ENCODE assay signal across 23 cellular contexts in genomic region chr12:62716866-62717477, GRCh38.
DNase-seq lines count a peak whose midpoint lies in the region; ATAC-seq, FAIRE-seq and TF ChIP-seq lines count a peak whose summit lies in the region.
"Had no signal": no experiment of that assay in that cellular context is flagged by ENCODE, and none has a peak within 500 bp of the region (broad histone marks: within the 10 kb centered on the region; RNA-seq: fewer than 3 reads in every experiment).

No MANE protein-coding gene starts in this region.

- H3K4me3 ChIP-seq in MG63 (no peak overlapping the region), bronchial epithelial cell (ENCODE audit: low read depth, low read length) (no peak overlapping the region)
- H3K4me3 ChIP-seq: GM23248, ovary, upper lobe of right lung had no signal

- DNase-seq in ACHN, result peak; percentile 96
- peak; percentile 81 for DNase-seq in MG63
- peak; percentile 40 for DNase-seq in bronchial epithelial cell (ENCODE audit: low read depth)
- DNase-seq in left kidney (ENCODE audit: low read depth, low spot score), result peak; percentile 73
- DNase-seq in NCI-H1694 (lab: John Stamatoyannopoulos, UW), result no peak
- no peak for DNase-seq in activated CD4-positive, alpha-beta T cell treated with anti-CD3 and anti-CD28 coated beads, Interleukin-2, amount 10 ng/mL, durations not matched to agents 24 days and 14 days
- no peak for DNase-seq in NCI-H1694 treated with DMSO at 0.1 percent for 48 hours (lab: John Stamatoyannopoulos, UW)
- DNase-seq: activated CD4-positive, alpha-beta T cell treated with anti-CD3 and anti-CD28 coated beads, Interleukin-2, amount 50 U/mL, for 1 hour; activated CD8-positive, alpha-beta memory T cell treated with anti-CD3 and anti-CD28 coated beads, Interleukin-2, amount 50 U/mL, for 48 hours; activated naive CD4-positive, alpha-beta T cell treated with Interleukin-2 at 50 U/mL for 16 hours; anterior cingulate cortex; CD4-positive, CD25-positive, alpha-beta regulatory T cell; DMS79; foreskin keratinocyte; GM23248; left ventricle myocardium superior; NCI-H526 treated with DMSO at 0.1 percent for 48 hours; ovary; stimulated activated naive CD8-positive, alpha-beta T cell treated with anti-CD3 and anti-CD28 coated beads, Interleukin-15, amount 100 ng/mL, for 72 hours; upper lobe of right lung had no signal

- H3K27ac Mint-ChIP-seq in activated CD4-positive, alpha-beta T cell treated with anti-CD3 and anti-CD28 coated beads, Interleukin-2, amount 10 ng/mL, durations not matched to agents 24 days and 14 days, result no peak overlapping the region
- H3K27ac Mint-ChIP-seq: CD4-positive, CD25-positive, alpha-beta regulatory T cell had no signal

- in situ Hi-C loops in ACHN (cut with HindIII; ENCODE audit: low pct_ligation_motif_present, low pct_unique_long_range_greater_than_20kb, low sequenced_read_pairs), result no loop called here

- H3K4me3 Mint-ChIP-seq in activated CD4-positive, alpha-beta T cell treated with anti-CD3 and anti-CD28 coated beads, Interleukin-2, amount 10 ng/mL, durations not matched to agents 24 days and 14 days, result no peak overlapping the region
- H3K4me3 Mint-ChIP-seq: CD4-positive, CD25-positive, alpha-beta regulatory T cell; stimulated activated naive CD8-positive, alpha-beta T cell treated with anti-CD3 and anti-CD28 coated beads, Interleukin-15, amount 100 ng/mL, for 72 hours had no signal

- H3K27me3 ChIP-seq in MG63 (no peaks in the 10 kb centered on the region), bronchial epithelial cell (ENCODE audit: control insufficient read depth, insufficient read depth, low read length) (no peaks in the 10 kb centered on the region)
- H3K27me3 ChIP-seq: foreskin keratinocyte, ovary, upper lobe of right lung had no signal

- 0 out of 2 replicates have a peak, but pooled peaks cover 3% of the 10 kb centered on the region for H3K36me3 ChIP-seq in MG63
- no peaks in the 10 kb centered on the region for H3K36me3 ChIP-seq in bronchial epithelial cell (ENCODE audit: control insufficient read depth, insufficient read depth, low read length)
- H3K36me3 ChIP-seq: ovary, upper lobe of right lung had no signal

- H3K36me3 Mint-ChIP-seq in activated CD4-positive, alpha-beta T cell treated with anti-CD3 and anti-CD28 coated beads, Interleukin-2, amount 10 ng/mL, durations not matched to agents 24 days and 14 days (ENCODE audit: low read depth), result no peaks in the 10 kb centered on the region
- H3K36me3 Mint-ChIP-seq: CD4-positive, CD25-positive, alpha-beta regulatory T cell had no signal

- H3K27me3 Mint-ChIP-seq in activated CD4-positive, alpha-beta T cell treated with anti-CD3 and anti-CD28 coated beads, Interleukin-2, amount 10 ng/mL, durations not matched to agents 24 days and 14 days, result no peaks in the 10 kb centered on the region
- H3K27me3 Mint-ChIP-seq: stimulated activated naive CD8-positive, alpha-beta T cell treated with anti-CD3 and anti-CD28 coated beads, Interleukin-15, amount 100 ng/mL, for 72 hours had no signal

- no peak for ATAC-seq in GM21737 (IDR thresholded peaks at IDR 0.05; ENCODE audit: unreplicated experiment)
- ATAC-seq: foreskin keratinocyte; left ventricle myocardium superior; sciatic nerve; stimulated activated naive CD8-positive, alpha-beta T cell treated with anti-CD3 and anti-CD28 coated beads, Interleukin-15, amount 100 ng/mL, for 72 hours; upper lobe of right lung had no signal

- intact Hi-C loops in activated CD4-positive, alpha-beta T cell treated with anti-CD3 and anti-CD28 coated beads, Interleukin-2, amount 10 ng/mL, durations not matched to agents 24 days and 14 days (cut with micrococcal nuclease), result no loop called here

- no peaks in the 10 kb centered on the region for H3K9me3 Mint-ChIP-seq in activated CD4-positive, alpha-beta T cell treated with anti-CD3 and anti-CD28 coated beads, Interleukin-2, amount 10 ng/mL, durations not matched to agents 24 days and 14 days
- H3K9me3 Mint-ChIP-seq: stimulated activated naive CD8-positive, alpha-beta T cell treated with anti-CD3 and anti-CD28 coated beads, Interleukin-15, amount 100 ng/mL, for 72 hours had no signal

- no peak for FAIRE-seq in bronchial epithelial cell (lab: Jason Lieb, UNC)
- FAIRE-seq: GM18507 had no signal

- no peak for TF ChIP-seq CTCF in bronchial epithelial cell (IDR thresholded peaks at IDR 0.05; ENCODE audit: insufficient read depth, low read length, severe bottlenecking)

- no peaks in the 10 kb centered on the region for H3K4me1 Mint-ChIP-seq in activated CD4-positive, alpha-beta T cell treated with anti-CD3 and anti-CD28 coated beads, Interleukin-2, amount 10 ng/mL, durations not matched to agents 24 days and 14 days
- H3K4me1 Mint-ChIP-seq: CD4-positive, CD25-positive, alpha-beta regulatory T cell; stimulated activated naive CD8-positive, alpha-beta T cell treated with anti-CD3 and anti-CD28 coated beads, Interleukin-15, amount 100 ng/mL, for 72 hours had no signal

- H3K9me3 ChIP-seq in MG63, result no peaks in the 10 kb centered on the region; the same call in 1 of the 2 replicates
- H3K9me3 ChIP-seq: ovary, upper lobe of right lung had no signal

Comparison
In these comparisons a context has a peak if more than half of its experiments do, and no peak if none do; other contexts are left out.
1. DNase-seq: peak in ACHN (single experiment), MG63 (single experiment), bronchial epithelial cell (single experiment) and left kidney (single experiment); none in NCI-H1694 (single experiment), activated CD4-positive, alpha-beta T cell treated with anti-CD3 and anti-CD28 coated beads, Interleukin-2, amount 10 ng/mL, durations not matched to agents 24 days and 14 days (single experiment) and NCI-H1694 treated with DMSO at 0.1 percent for 48 hours (single experiment).